8 cellular contexts compared by ENCODE assay signal in the genomic region with DNA sequence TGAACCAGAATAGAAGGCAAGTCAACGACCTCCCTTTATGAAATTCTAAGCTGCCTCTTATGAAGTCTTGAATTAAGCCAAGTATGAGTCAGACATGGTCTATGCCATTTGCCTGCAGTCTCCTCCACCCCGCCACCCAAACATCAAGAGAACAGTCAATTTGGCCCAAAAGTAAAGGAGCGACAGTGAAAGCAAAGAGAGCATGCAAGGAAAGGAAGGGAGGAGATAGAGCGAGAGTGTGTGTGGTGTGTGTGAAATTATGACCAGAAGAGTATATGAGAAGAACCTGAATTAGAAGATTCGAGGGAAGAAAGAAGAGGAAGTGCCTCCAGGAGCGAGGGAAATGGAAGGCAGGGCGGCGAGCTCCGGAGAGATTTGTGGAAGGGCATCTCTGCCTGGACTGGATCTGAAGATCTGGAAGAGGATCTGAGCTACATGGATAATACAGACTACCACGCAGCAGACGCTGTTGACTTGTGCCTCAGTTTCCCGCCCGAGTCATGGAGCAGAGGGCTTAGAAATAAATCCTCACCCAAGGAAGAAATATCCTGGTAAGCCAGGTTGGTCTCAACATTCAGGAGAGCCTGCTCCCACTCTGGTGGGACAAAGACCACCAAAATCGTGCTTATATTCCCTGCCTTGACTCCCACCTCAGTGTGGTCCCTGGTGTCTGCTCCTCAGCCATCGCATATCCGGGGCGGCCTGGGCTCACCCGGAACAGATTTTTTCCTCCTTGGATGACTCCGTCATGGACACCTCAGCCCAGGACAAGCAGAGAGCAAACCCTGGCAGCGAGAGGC. TPM values are rescaled to one million over a fixed set of nuclear protein-coding genes. Genes with fewer than 3 reads are reported as not detected.
DNase-seq lines count a peak whose midpoint lies in the region; TF ChIP-seq lines count a peak whose summit lies in the region.

No MANE protein-coding gene starts in this region.

- no peaks in the 10 kb centered on the region for H3K27me3 ChIP-seq in ovary

- H3K4me3 ChIP-seq in GM12865 (ENCODE audit: low read depth, low read length): peak overlapping the region; percentile 87
- H3K4me3 ChIP-seq in WI38 (ENCODE audit: low read depth, low read length): peak overlapping the region; percentile 97
- H3K4me3 ChIP-seq in fibroblast of the aortic adventitia (ENCODE audit: low read depth, low read length): peak overlapping the region; percentile 99
- H3K4me3 ChIP-seq in ovary: peak overlapping the region; percentile 84

- TF ChIP-seq EP300 in ovary (IDR thresholded peaks at IDR 0.05): no peak

- peaks cover 5% of the 10 kb centered on the region for H3K4me1 ChIP-seq in ovary (ENCODE audit: insufficient read depth)

- peak overlapping the region; percentile 53 to 82 for H3K27ac ChIP-seq in ovary

- intact Hi-C loops in ovary (cut with DNase I): loop anchor here in 1 of 4 donors (10.0 kb wide), 1 partner anchor 261 kb away; the partner anchor contains the start of gene GPAM

- DNase-seq in GM12865 (ENCODE audit: low read depth) (peak; percentile 15), HT-29 (ENCODE audit: low spot score) (peak; percentile 34), fibroblast of the aortic adventitia (ENCODE audit: low read depth) (peak; percentile 22), ovary (no peak), COR-L47 (lab: John Stamatoyannopoulos, UW) (no peak), iPS-NIHi7 (ENCODE audit: extremely low spot score) (no peak), GM19240 (ENCODE audit: insufficient read length, low spot score) (no peak)

- no peak for TF ChIP-seq CTCF in GM12865 (IDR thresholded peaks at IDR 0.05; ENCODE audit: insufficient read depth, low read depth, low read length, missing control alignments)
- TF ChIP-seq CTCF in WI38 (IDR thresholded peaks at IDR 0.05; ENCODE audit: low read depth, low read length): no peak
- TF ChIP-seq CTCF in fibroblast of the aortic adventitia (IDR thresholded peaks at IDR 0.05; ENCODE audit: insufficient read depth, low read length): no peak
- TF ChIP-seq CTCF in ovary (IDR thresholded peaks at IDR 0.05): peak in 1 of 3 donors; percentile 8

- no peaks in the 10 kb centered on the region for H3K9me3 ChIP-seq in ovary

- H3K36me3 ChIP-seq in ovary: no peaks in the 10 kb centered on the region

- TF ChIP-seq POLR2A in ovary (IDR thresholded peaks at IDR 0.05): no peak

- 4 to 7% (median 5%) methylated on average over 20 of the region's 20 CpGs for WGBS in ovary, 3 donors

RNA-seq across cellular contexts. Expression of gene ZDHHC6, which starts 0.5 kb away (rescaled TPM):
- total RNA-seq in HT-29 (2014; rRNA removed; shearing (Covaris generic)): 23.1 and 25.1 TPM in 2 replicates
- total RNA-seq in fibroblast of the aortic adventitia (ENCODE audit: low replicate concordance) (12.7 and 36.6 TPM in 2 replicates), ovary (10 to 100 TPM; 14.8 to 34.8 (median 26.9) TPM)
- polyA plus RNA-seq in ovary: 10 to 100 TPM; 28.8 to 44.7 TPM

RNA-seq across cellular contexts. Expression of gene VTI1A, which starts 0.8 kb away (rescaled TPM):
- total RNA-seq in HT-29 (2014; rRNA removed; shearing (Covaris generic)): 24.8 and 30.5 TPM in 2 replicates
- total RNA-seq in fibroblast of the aortic adventitia (ENCODE audit: low replicate concordance): 42.3 and 44.5 TPM in 2 replicates
- total RNA-seq in ovary: 10 to 100 TPM; 15.8 to 48.2 (median 23.6) TPM
- polyA plus RNA-seq in ovary: 10 to 100 TPM in 1 of 2 donors, 1 to 10 TPM in 1; 7.8 to 17.6 TPM

Comparison
In these comparisons a context has a peak if more than half of its experiments do, and no peak if none do; other contexts are left out.
1. DNase-seq: peak in GM12865 (single experiment), HT-29 (single experiment) and fibroblast of the aortic adventitia (single experiment); none in ovary (0 of 5), COR-L47 (single experiment), iPS-NIHi7 (single experiment) and GM19240 (single experiment).
2. Peak in every context shown above with its lines, with median percentiles within 50 percentile points of each other: H3K4me3 ChIP-seq.